In genomic region chr3:65245133-65246076, GRCh38 we compare ENCODE assay signal across 9 cellular contexts.
DNase-seq lines count a peak whose midpoint lies in the region; ATAC-seq, FAIRE-seq and TF ChIP-seq lines count a peak whose summit lies in the region.
"Had no signal": no experiment of that assay in that cellular context is flagged by ENCODE, and none has a peak within 500 bp of the region (broad histone marks: within the 10 kb centered on the region; RNA-seq: fewer than 3 reads in every experiment).

No MANE protein-coding gene starts in this region.

- POLR2A ChIA-PET in SK-N-SH (lab: Yijun Ruan, JAX): no interaction called here

- no peak for TF ChIP-seq EP300 in SK-N-SH (IDR thresholded peaks at IDR 0.05; ENCODE audit: borderline replicate concordance in 1 of 2, low read depth in 1 of 2, low read length in 1 of 2)

- no peak overlapping the region for H3K4me2 ChIP-seq in SK-N-SH

- H4K20me1 ChIP-seq in SK-N-SH (ENCODE audit: insufficient read depth): no peaks in the 10 kb centered on the region

- H3K9ac ChIP-seq in SK-N-SH: no peak overlapping the region

- CTCF ChIA-PET in SK-N-SH (lab: Yijun Ruan, JAX): interaction anchor here (0.6 to 1.8 kb wide), 9 partner anchors 9 to 715 kb away, joined by 3 to 5 read pairs (median 4); no protein-coding TSS in a partner anchor

- H3K27me3 Mint-ChIP-seq in progenitor cell of endocrine pancreas: no peaks in the 10 kb centered on the region

- TF ChIP-seq RAD21 in SK-N-SH (IDR thresholded peaks at IDR 0.05; ENCODE audit: low read length): peak; percentile 71

- TF ChIP-seq POLR2A in prostate gland (IDR thresholded peaks at IDR 0.05): no peak

- H3K27ac ChIP-seq in SK-N-SH (ENCODE audit: low read depth in 2 of 2, low read length in 1 of 2): peak overlapping the region in 1 of 2 experiments; percentile 71; a peak in 2 of 4 replicates
- no peak overlapping the region for H3K27ac ChIP-seq in prostate gland

- H3K79me2 ChIP-seq in SK-N-SH (ENCODE audit: insufficient read depth): no peaks in the 10 kb centered on the region

- H3K27me3 ChIP-seq in SK-N-SH (ENCODE audit: insufficient read depth) (no peaks in the 10 kb centered on the region; the same call in 1 of the 2 replicates), prostate gland (replicated peaks; ENCODE audit: insufficient read depth) (no peaks in the 10 kb centered on the region)

- H3K9me3 Mint-ChIP-seq in progenitor cell of endocrine pancreas (ENCODE audit: low read depth): no peaks in the 10 kb centered on the region

- H3K4me3 ChIP-seq in SK-N-SH (ENCODE audit: low read depth in 2 of 2, low read length in 1 of 2) (no peak overlapping the region; a peak in 1 of 4 replicates), prostate gland (no peak overlapping the region)

- no peak for ATAC-seq in GM18868 (IDR thresholded peaks at IDR 0.05; ENCODE audit: unreplicated experiment)
- no peak for ATAC-seq in HG03521 (IDR thresholded peaks at IDR 0.05; ENCODE audit: unreplicated experiment)
- no peak for ATAC-seq in GM18861 (IDR thresholded peaks at IDR 0.05; ENCODE audit: unreplicated experiment)

- H3F3A ChIP-seq in SK-N-SH (replicated peaks; ENCODE audit: insufficient read depth): no peaks in the 10 kb centered on the region

- TF ChIP-seq CTCF in D721Med (IDR thresholded peaks at IDR 0.05; ENCODE audit: insufficient read depth, missing control alignments) (peak; percentile 51), SK-N-SH (IDR thresholded peaks at IDR 0.05) (peak; percentile 69), prostate gland (IDR thresholded peaks at IDR 0.05) (peak in 3 of 4 experiments; percentile 35 to 57 (median 51)), progenitor cell of endocrine pancreas (IDR thresholded peaks at IDR 0.05; ENCODE audit: unreplicated experiment) (no peak)

- no peak overlapping the region for H2AFZ ChIP-seq in SK-N-SH (ENCODE audit: low read depth)

- no peaks in the 10 kb centered on the region for H3K9me2 ChIP-seq in SK-N-SH

- H3K36me3 ChIP-seq in SK-N-SH (replicated peaks in 1 of 2; ENCODE audit: control insufficient read depth in 1 of 2, insufficient read depth in 2 of 2, low read length in 1 of 2): no peaks in the 10 kb centered on the region
- H3K36me3 ChIP-seq in prostate gland: no peaks in the 10 kb centered on the region

- WGBS in SK-N-SH (ENCODE audit: low lambda C conversion rate): 69% methylated on average over 9 of the region's 9 CpGs
- 35% methylated on average over 9 of the region's 9 CpGs for WGBS in prostate gland

- no peak overlapping the region for H3K27ac Mint-ChIP-seq in progenitor cell of endocrine pancreas

- intact Hi-C loops in prostate gland (cut with DNase I): loop anchor here (2.0 to 5.0 kb wide), 2 partner anchors 558 to 713 kb away; partner anchors contain the start of gene ADAMTS9

- no peak overlapping the region for H3K4me3 Mint-ChIP-seq in progenitor cell of endocrine pancreas (ENCODE audit: low read depth)

- H3K4me1 ChIP-seq in SK-N-SH (ENCODE audit: control insufficient read depth in 1 of 2, insufficient read depth in 2 of 2, low read depth in 1 of 2, low read length in 1 of 2): peaks cover 0 to 10% of the 10 kb centered on the region in 2 experiments; a peak in 2 of 4 replicates
- H3K4me1 ChIP-seq in prostate gland (replicated peaks): no peaks in the 10 kb centered on the region

- no peaks in the 10 kb centered on the region for H3K9me3 ChIP-seq in SK-N-SH
- H3K9me3 ChIP-seq in prostate gland: no peaks in the 10 kb centered on the region

- no peaks in the 10 kb centered on the region for H3K36me3 Mint-ChIP-seq in progenitor cell of endocrine pancreas (ENCODE audit: insufficient read depth)

- peaks cover 8% of the 10 kb centered on the region for H3K4me1 Mint-ChIP-seq in progenitor cell of endocrine pancreas (ENCODE audit: low read depth)

- no peak for FAIRE-seq in D721Med (lab: Jason Lieb, UNC)

- DNase-seq in D721Med (ENCODE audit: insufficient read length, low spot score): no peak
- DNase-seq in SK-N-SH: no peak
- DNase-seq in fibroblast of peridontal ligament (ENCODE audit: extremely low read depth): peak; percentile 10
- no peak for DNase-seq in prostate gland (ENCODE audit: low spot score)
- DNase-seq in progenitor cell of endocrine pancreas (ENCODE audit: low spot score, unreplicated experiment): no peak
- DNase-seq: midbrain had no signal

TF ChIP-seq in SK-N-SH, 30 proteins besides CTCF, POLR2A, EP300 and RAD21:
- TF ChIP-seq, protein P1, sequence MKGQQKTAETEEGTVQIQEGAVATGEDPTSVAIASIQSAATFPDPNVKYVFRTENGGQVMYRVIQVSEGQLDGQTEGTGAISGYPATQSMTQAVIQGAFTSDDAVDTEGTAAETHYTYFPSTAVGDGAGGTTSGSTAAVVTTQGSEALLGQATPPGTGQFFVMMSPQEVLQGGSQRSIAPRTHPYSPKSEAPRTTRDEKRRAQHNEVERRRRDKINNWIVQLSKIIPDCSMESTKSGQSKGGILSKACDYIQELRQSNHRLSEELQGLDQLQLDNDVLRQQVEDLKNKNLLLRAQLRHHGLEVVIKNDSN (IDR thresholded peaks at IDR 0.05; ENCODE audit: borderline replicate concordance, low read depth): no peak
- peak; percentile 45 for TF ChIP-seq SMC3 (IDR thresholded peaks at IDR 0.05; ENCODE audit: low read depth, low read length)
